8 cellular contexts compared by ENCODE assay signal in genomic region chr1:34983700-34984355, GRCh38. TPM values are rescaled to one million over a fixed set of nuclear protein-coding genes. Genes with fewer than 3 reads are reported as not detected.
A peak's percentile ranks its signal among the peaks of the same experiment; 100 is the strongest.
DNase-seq lines count a peak whose midpoint lies in the region; ATAC-seq, FAIRE-seq and TF ChIP-seq lines count a peak whose summit lies in the region.

No MANE protein-coding gene starts in this region.

- CTCF ChIA-PET in GM12878 (lab: Yijun Ruan, JAX), result interaction anchor here (0.6 to 4.0 kb wide), 8 partner anchors 11 to 1483 kb away, joined by 3 to 26 read pairs (median 5); partner anchors contain the start of genes SMIM12 and ZMYM6

- intact Hi-C loops in GM12878 (cut with micrococcal nuclease; ENCODE audit: unreplicated experiment), result loop anchor here (2.0 to 10.0 kb wide), 2 partner anchors 47 to 201 kb away; partner anchors contain the start of gene ZMYM6

- no peak for TF ChIP-seq POLR2A in GM12878 (IDR thresholded peaks at IDR 0.05; ENCODE audit: low read depth, low read length)

- H3K79me2 ChIP-seq in GM12878 (ENCODE audit: control insufficient read depth, insufficient read depth, low read length), result peaks cover 23% of the 10 kb centered on the region

- no peaks in the 10 kb centered on the region for H3K36me3 ChIP-seq in GM12878 (ENCODE audit: control insufficient read depth in 2 of 2, insufficient read depth in 2 of 2, low read length in 1 of 2)
- H3K36me3 ChIP-seq in mesodermal cell (ENCODE audit: control insufficient read depth, insufficient read depth, low read length), result peaks cover 16% of the 10 kb centered on the region

- ATAC-seq in GM12878 (no peak), HG03139 (IDR thresholded peaks at IDR 0.05; ENCODE audit: unreplicated experiment) (no peak), HG03469 (IDR thresholded peaks at IDR 0.05; ENCODE audit: unreplicated experiment) (no peak)

- 82% methylated on average over 4 of the region's 4 CpGs for WGBS in GM12878 (ENCODE audit: insufficient coverage, insufficient replicate concordance, low lambda C conversion rate, missing lambda C conversion rate)
- WGBS in mesodermal cell (ENCODE audit: insufficient coverage in 2 of 2), 2 experiments, result 91 to 97% methylated on average over 3 of the region's 4 CpGs

- no peaks in the 10 kb centered on the region for H3K9me3 ChIP-seq in GM12878 (replicated peaks; ENCODE audit: control insufficient read depth, insufficient read depth, low read length)
- no peaks in the 10 kb centered on the region for H3K9me3 ChIP-seq in mesodermal cell (ENCODE audit: control insufficient read depth, low read length)

- no peak for TF ChIP-seq RAD21 in GM12878 (IDR thresholded peaks at IDR 0.05; ENCODE audit: insufficient read depth, low read depth, low read length)

- in situ Hi-C loops in GM12878 (cut with MboI), result no loop called here

- H3K4me1 ChIP-seq in GM12878 (ENCODE audit: control insufficient read depth, insufficient read depth, low read length) (peaks cover 9% of the 10 kb centered on the region), mesodermal cell (ENCODE audit: control insufficient read depth, insufficient read depth, low read length, poor library complexity, severe bottlenecking) (peaks cover 7% of the 10 kb centered on the region)

- POLR2A ChIA-PET in GM12878 (lab: Charles Lee), result interaction anchor here (1.0 to 3.2 kb wide), 4 partner anchors 9 to 124 kb away, joined by 3 to 17 read pairs (median 4); partner anchors contain the start of gene SMIM12

- peak overlapping the region; percentile 70 for H3K27ac ChIP-seq in 22Rv1
- peak overlapping the region; percentile 88 for H3K27ac ChIP-seq in GM12878 (ENCODE audit: control insufficient read depth, insufficient read depth)
- peak overlapping the region; percentile 63 for H3K27ac ChIP-seq in mesodermal cell (ENCODE audit: low read depth, low read length, severe bottlenecking)

- FAIRE-seq in GM12878 (lab: Jason Lieb, UNC), result no peak

- TF ChIP-seq CTCF in 22Rv1 (IDR thresholded peaks at IDR 0.05) (no peak), GM12878 (IDR thresholded peaks at IDR 0.05 in 2 of 3, conservative IDR thresholded peaks at IDR 0.05 in 1 of 3; ENCODE audit: control insufficient read depth in 2 of 3, extremely low read depth in 1 of 3, insufficient read depth in 1 of 3, low read depth in 3 of 3, low read length in 3 of 3) (no peak)

- DNase-seq in HT-29 (ENCODE audit: low spot score) (peak; percentile 17), GM12878 (ENCODE audit: low read depth, low spot score) (no peak), NCI-H1436 treated with DMSO at 0.1 percent for 48 hours (lab: John Stamatoyannopoulos, UW) (no peak), GOT3 (lab: John Stamatoyannopoulos, UW) (no peak)

- BruUV-seq in GM12878 (replicated peaks; lab: Mats Ljungman, UMichigan), result no TSS peak

- H3K4me2 ChIP-seq in GM12878 (ENCODE audit: control insufficient read depth, insufficient read depth), result peak overlapping the region; percentile 57

- H3K4me3 ChIP-seq in GM12878, result peak overlapping the region; percentile 97
- H3K4me3 ChIP-seq in mesodermal cell (ENCODE audit: extremely low read depth, insufficient read depth, low read length, poor library complexity, severe bottlenecking), result peak overlapping the region; percentile 65

- no peak overlapping the region for H2AFZ ChIP-seq in GM12878 (ENCODE audit: control insufficient read depth, low read depth, low read length)

- no peaks in the 10 kb centered on the region for H3K27me3 ChIP-seq in GM12878 (replicated peaks in 1 of 2; ENCODE audit: control insufficient read depth in 2 of 2, insufficient read depth in 2 of 2, low read length in 1 of 2)

- RAD21 ChIA-PET in GM12878 (lab: Charles Lee; ENCODE audit: unreplicated experiment), result interaction anchor here (1.6 to 2.6 kb wide), 2 partner anchors 46 to 48 kb away, joined by 3 to 12 read pairs; partner anchors contain the start of gene ZMYM6

- H3K9ac ChIP-seq in GM12878 (ENCODE audit: control insufficient read depth, insufficient read depth, low read length), result peak overlapping the region; percentile 93

- TF ChIP-seq EP300 in GM12878 (IDR thresholded peaks at IDR 0.05; ENCODE audit: borderline replicate concordance in 1 of 2, control insufficient read depth in 1 of 2, low read depth in 2 of 2, low read length in 2 of 2), result no peak

- SMC1A ChIA-PET in GM12878 (lab: Charles Lee; ENCODE audit: uncharacterized antibody, unreplicated experiment), result interaction anchor here (0.6 to 6.0 kb wide), 6 partner anchors 8 to 126 kb away, joined by 3 to 30 read pairs (median 4); partner anchors contain the start of genes SMIM12 and ZMYM6

- no peaks in the 10 kb centered on the region for H4K20me1 ChIP-seq in GM12878 (ENCODE audit: control insufficient read depth, insufficient read depth)

TF ChIP-seq in GM12878, 131 proteins besides CTCF, POLR2A, EP300 and RAD21 (continues in another document):
- TF ChIP-seq ZNF24 (IDR thresholded peaks at IDR 0.05) (no peak), USF1 (IDR thresholded peaks at IDR 0.05; ENCODE audit: borderline replicate concordance, extremely low read length, insufficient read depth, low read depth, low read length) (no peak), NFXL1 (IDR thresholded peaks at IDR 0.05; ENCODE audit: borderline replicate concordance) (no peak)

RNA-seq across cellular contexts. Expression of gene TMEM35B, which starts 1.3 kb away (rescaled TPM):
- total RNA-seq in HT-29 (2014; rRNA removed; shearing (Covaris generic)), result 11.7 TPM in 2 replicates
- total RNA-seq in GM12878 (2013; cell fraction: nucleolus; rRNA removed), result 22.4 and 26.1 TPM in 2 replicates
- total RNA-seq in GM12878 (2014; rRNA removed) (21.7 and 22.9 TPM in 2 replicates), GM12878 (2014; rRNA removed; fragmentation: Illumina TruSeq; extraction: Trizol) (14.1 and 14.8 TPM in 2 replicates), GM12878 (2021) (15.2 and 18.8 TPM in 2 replicates)
- polyA plus RNA-seq in GM12878 (2011; ENCODE audit: low read depth), result 13.7 TPM
- polyA plus RNA-seq in GM12878 (2011; rRNA removed) (38.4 and 43.8 TPM in 2 replicates), GM12878 (2014; fragmentation: Illumina TruSeq; extraction: Trizol) (17.3 TPM in 2 replicates), GM12878 (2014; fragmentation: Nextera tagmentation; extraction: Ambion mirVana) (100 to 1,000 TPM; 118 to 138 TPM), GM12878 (2014; rRNA removed) (19.0 and 21.0 TPM in 2 replicates), GM12878 (2016; fragmentation: Nextera tagmentation; extraction: Ambion mirVana) (10 to 100 TPM; 66.6 to 71.0 TPM)
- polyA plus RNA-seq in GM12878 (2011; cell fraction: cytosol; rRNA removed), result 34.4 and 38.3 TPM in 2 replicates
- polyA plus RNA-seq in GM12878 (2011; cell fraction: nucleus; rRNA removed), result 15.3 and 33.7 TPM in 2 replicates
- 19.9 and 24.3 TPM in 2 replicates for polyA plus RNA-seq in GM12878 (2012)
- 24.8 and 28.9 TPM in 2 replicates for polyA minus RNA-seq in GM12878 (2011; rRNA and poly(A)+ RNA removed)
- polyA minus RNA-seq in GM12878 (2011; cell fraction: cytosol; rRNA and poly(A)+ RNA removed), result 4.4 and 5.2 TPM in 2 replicates
- 7.5 and 9.5 TPM in 2 replicates for polyA minus RNA-seq in GM12878 (2011; cell fraction: nucleus; rRNA and poly(A)+ RNA removed)
- 47.3 TPM for polyA plus RNA-seq in mesodermal cell (2013, experiment 1 of 2)
- 46.3 TPM for polyA plus RNA-seq in mesodermal cell (2013, experiment 2 of 2)

RNA-seq across cellular contexts. Expression of gene ZMYM6, which starts 47.9 kb away (rescaled TPM):
- total RNA-seq in HT-29 (2014; rRNA removed; shearing (Covaris generic)), result 4.4 and 7.4 TPM in 2 replicates
- 117 and 126 TPM in 2 replicates for total RNA-seq in GM12878 (2013; cell fraction: nucleolus; rRNA removed)
- 14.0 and 16.5 TPM in 2 replicates for total RNA-seq in GM12878 (2014; rRNA removed)
- 14.1 and 14.3 TPM in 2 replicates for total RNA-seq in GM12878 (2014; rRNA removed; fragmentation: Illumina TruSeq; extraction: Trizol)
- total RNA-seq in GM12878 (2021), result 11.9 and 16.7 TPM in 2 replicates
- polyA plus RNA-seq in GM12878 (2011; ENCODE audit: low read depth), result 7.2 TPM
- 14.2 and 20.4 TPM in 2 replicates for polyA plus RNA-seq in GM12878 (2011; rRNA removed)
- polyA plus RNA-seq in GM12878 (2011; cell fraction: cytosol; rRNA removed), result 7.1 and 9.9 TPM in 2 replicates
- 22.0 and 27.2 TPM in 2 replicates for polyA plus RNA-seq in GM12878 (2011; cell fraction: nucleus; rRNA removed)
- polyA plus RNA-seq in GM12878 (2012), result 13.3 and 17.0 TPM in 2 replicates
- 16.3 and 19.2 TPM in 2 replicates for polyA plus RNA-seq in GM12878 (2014; fragmentation: Illumina TruSeq; extraction: Trizol)
- polyA plus RNA-seq in GM12878 (2014; fragmentation: Nextera tagmentation; extraction: Ambion mirVana), result 1 to 10 TPM; 8.2 to 8.9 TPM
- polyA plus RNA-seq in GM12878 (2014; rRNA removed), result 14.6 and 17.1 TPM in 2 replicates
- 10 to 100 TPM; 12.3 to 14.0 TPM for polyA plus RNA-seq in GM12878 (2016; fragmentation: Nextera tagmentation; extraction: Ambion mirVana)
- polyA minus RNA-seq in GM12878 (2011; rRNA and poly(A)+ RNA removed), result 17.1 and 30.8 TPM in 2 replicates
- polyA minus RNA-seq in GM12878 (2011; cell fraction: cytosol; rRNA and poly(A)+ RNA removed), result 5.2 and 6.9 TPM in 2 replicates
- polyA minus RNA-seq in GM12878 (2011; cell fraction: nucleus; rRNA and poly(A)+ RNA removed), result 21.4 and 41.3 TPM in 2 replicates
- 7.8 TPM for polyA plus RNA-seq in mesodermal cell (2013, experiment 1 of 2)
- polyA plus RNA-seq in mesodermal cell (2013, experiment 2 of 2), result 7.3 TPM

RNA-seq across cellular contexts. Expression of gene DLGAP3, which starts 54.4 kb away (rescaled TPM):
- total RNA-seq in HT-29 (2014; rRNA removed; shearing (Covaris generic)), result 0.44 TPM in 1 of 2 replicates, not detected in the other
- 0.42 and 0.77 TPM in 2 replicates for total RNA-seq in GM12878 (2013; cell fraction: nucleolus; rRNA removed)
- total RNA-seq in GM12878 (2014; rRNA removed) (0.05 and 0.11 TPM in 2 replicates), GM12878 (2014; rRNA removed; fragmentation: Illumina TruSeq; extraction: Trizol) (0.04 TPM in 1 of 2 replicates, not detected in the other), GM12878 (2021) (0.15 and 0.21 TPM in 2 replicates)
- not detected for polyA plus RNA-seq in GM12878 (2011; ENCODE audit: low read depth)
- polyA plus RNA-seq in GM12878 (2011; rRNA removed) (0.03 TPM in 1 of 2 replicates, not detected in the other), GM12878 (2014; fragmentation: Illumina TruSeq; extraction: Trizol) (not detected in 2 replicates), GM12878 (2014; fragmentation: Nextera tagmentation; extraction: Ambion mirVana) (not detected), GM12878 (2014; rRNA removed) (0.12 and 0.16 TPM in 2 replicates), GM12878 (2016; fragmentation: Nextera tagmentation; extraction: Ambion mirVana) (under 1 TPM in 1 of 2 experiments, not detected in 1; 0.05 TPM)
- 0.05 and 0.06 TPM in 2 replicates for polyA plus RNA-seq in GM12878 (2011; cell fraction: cytosol; rRNA removed)
- polyA plus RNA-seq in GM12878 (2011; cell fraction: nucleus; rRNA removed), result 0.16 and 0.42 TPM in 2 replicates
- 0.21 and 0.34 TPM in 2 replicates for polyA plus RNA-seq in GM12878 (2012)
- polyA minus RNA-seq in GM12878 (2011; rRNA and poly(A)+ RNA removed), result 0.31 TPM in 1 of 2 replicates, not detected in the other
- polyA minus RNA-seq in GM12878 (2011; cell fraction: cytosol; rRNA and poly(A)+ RNA removed), result not detected in 2 replicates
- polyA minus RNA-seq in GM12878 (2011; cell fraction: nucleus; rRNA and poly(A)+ RNA removed), result 0.48 and 0.67 TPM in 2 replicates
- 1.4 TPM for polyA plus RNA-seq in mesodermal cell (2013, experiment 1 of 2)
- 0.51 TPM for polyA plus RNA-seq in mesodermal cell (2013, experiment 2 of 2)
